In genomic region chr11:11454671-11455223, GRCh38 we compare ENCODE assay signal across 21 cellular contexts.
"Had no signal": no experiment of that assay in that cellular context is flagged by ENCODE, and none has a peak within 500 bp of the region (broad histone marks: within the 10 kb centered on the region; RNA-seq: fewer than 3 reads in every experiment).

No MANE protein-coding gene starts in this region.

- H3K4me3 ChIP-seq: breast epithelium, left lung, skin epidermis, tibial nerve, vagina had no signal

- H3K4me1 ChIP-seq: breast epithelium, left lung, tibial nerve, vagina had no signal

- H3K36me3 ChIP-seq: breast epithelium, left lung, tibial nerve, vagina had no signal

- H3K9me3 ChIP-seq: breast epithelium, left lung, vagina had no signal

- H3K27me3 ChIP-seq: breast epithelium, left lung, tibial nerve, vagina had no signal

- H3K27ac ChIP-seq: breast epithelium, epithelial cell of prostate, left lung, skin epidermis, tibial nerve, vagina had no signal

- DNase-seq: activated CD4-positive, alpha-beta T cell treated with anti-CD3 and anti-CD28 coated beads, Interleukin-2, amount 10 ng/mL, durations not matched to agents 7 days and 5 days; activated CD8-positive, alpha-beta memory T cell treated with anti-CD3 and anti-CD28 coated beads, Interleukin-2, amount 50 U/mL, for 4 hours; activated effector memory CD4-positive, alpha-beta T cell treated with Interleukin-2 at 50 U/mL for 16 hours; activated naive CD4-positive, alpha-beta T cell treated with anti-CD3 and anti-CD28 coated beads, Interleukin-2, amount 50 U/mL, for 16 hours; activated T-cell treated with anti-CD3 and anti-CD28 coated beads, Interleukin-2, amount 50 U/mL, for 4 hours; effector memory CD8-positive, alpha-beta T cell; foreskin melanocyte; hypothalamus; kidney; left lung; midbrain; nephron progenitor cell; occipital lobe; retina; stimulated activated naive CD8-positive, alpha-beta T cell treated with anti-CD3 and anti-CD28 coated beads, Interleukin-15, Interleukin-2, amounts not matched to agents 100 U/mL and 50 U/mL, for 24 hours; T1000 had no signal
